Comparison of ENCODE assay signal across 13 cellular contexts in the genomic region with DNA sequence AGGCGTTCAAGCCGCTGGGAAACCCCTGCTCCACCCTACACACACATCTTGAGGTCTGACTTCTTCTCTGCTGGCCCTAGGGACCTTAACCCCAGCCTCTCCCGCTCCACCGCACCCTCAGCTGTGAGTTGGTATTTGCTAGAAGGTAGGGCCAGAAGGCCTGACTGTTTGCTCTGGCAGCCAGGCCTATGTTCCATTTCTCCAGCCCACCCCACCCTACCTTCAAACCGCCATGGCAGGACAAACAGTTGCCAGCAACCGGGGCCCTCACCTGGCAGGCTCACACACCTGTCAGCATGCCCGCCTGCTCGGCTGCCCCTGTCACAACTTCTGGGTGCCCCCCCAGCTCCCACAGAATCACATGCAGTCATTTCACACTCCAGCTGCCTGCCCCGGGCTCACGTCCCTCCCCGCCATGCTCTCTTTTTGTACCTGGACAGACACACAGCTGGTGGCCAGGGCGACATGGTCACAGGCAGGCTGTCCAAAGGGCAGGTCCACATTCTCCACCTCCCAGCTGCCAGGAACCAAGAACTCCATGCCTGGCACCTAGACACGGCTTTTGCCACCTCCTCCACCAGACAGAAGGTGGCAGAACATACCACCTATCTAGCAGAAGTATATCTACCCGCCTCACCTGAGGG. TPM values are rescaled to one million over a fixed set of nuclear protein-coding genes. Genes with fewer than 3 reads are reported as not detected.
A peak's percentile ranks its signal among the peaks of the same experiment; 100 is the strongest.
DNase-seq lines count a peak whose midpoint lies in the region; ATAC-seq and TF ChIP-seq lines count a peak whose summit lies in the region.
"Had no signal": no experiment of that assay in that cellular context is flagged by ENCODE, and none has a peak within 500 bp of the region (broad histone marks: within the 10 kb centered on the region; RNA-seq: fewer than 3 reads in every experiment).

No MANE protein-coding gene starts in this region.

- 93 to 98% methylated on average over 14 of the region's 14 CpGs for WGBS in heart right ventricle, 2 donors
- 47% methylated on average over 14 of the region's 14 CpGs for WGBS in liver

- H3K27me3 ChIP-seq in heart right ventricle (peaks cover 3 to 32% (median 23%) of the 10 kb centered on the region in 7 donors), Peyer's patch (no peaks in the 10 kb centered on the region), liver (ENCODE audit: control insufficient read depth in 4 of 4, insufficient read depth in 4 of 4, low read length in 3 of 4) (peaks cover 0 to 2% (median under 1%) of the 10 kb centered on the region in 4 donors)
- H3K27me3 ChIP-seq: ascending aorta had no signal

- TF ChIP-seq CTCF in heart right ventricle (IDR thresholded peaks at IDR 0.05) (no peak), Peyer's patch (IDR thresholded peaks at IDR 0.05) (peak in 4 of 6 experiments; percentile 11 to 48 (median 46)), liver (IDR thresholded peaks at IDR 0.05; ENCODE audit: low read depth, low read length, missing input control) (peak; percentile 35)

- H3K9ac ChIP-seq in liver (ENCODE audit: low read depth in 1 of 2, low read length in 2 of 2), result no peak overlapping the region

- DNase-seq in Right ventricle myocardium inferior (ENCODE audit: missing footprints), result peak; percentile 55
- DNase-seq in heart right ventricle, result no peak
- peak; percentile 58 to 84 (median 82) for DNase-seq in Peyer's patch
- no peak for DNase-seq in NCI-H1048 (lab: John Stamatoyannopoulos, UW)
- DNase-seq: NCI-H510A treated with DMSO at 0.1 percent for 48 hours; stimulated activated CD4-positive, alpha-beta T cell treated with anti-CD3 and anti-CD28 coated beads, Interleukin-2, amount 100 ng/mL, for 48 hours; stimulated activated naive CD4-positive, alpha-beta T cell had no signal

- no peak overlapping the region for H3K4me3 ChIP-seq in heart right ventricle
- H3K4me3 ChIP-seq in Peyer's patch, result peak overlapping the region in 1 of 4 donors; percentile 25
- no peak overlapping the region for H3K4me3 ChIP-seq in liver (ENCODE audit: low read depth in 1 of 3, low read length in 3 of 3)
- H3K4me3 ChIP-seq: ascending aorta had no signal

- intact Hi-C loops in Right ventricle myocardium inferior (cut with DNase I) (no loop called here), heart right ventricle (cut with DNase I) (loop anchor here in 1 of 10 donors (5.0 kb wide), 1 partner anchor 35 kb away; no protein-coding TSS in a partner anchor)

- TF ChIP-seq POLR2A in Peyer's patch (IDR thresholded peaks at IDR 0.05), result peak in 1 of 2 donors; percentile 27

- H3K36me3 ChIP-seq in heart right ventricle (no peaks in the 10 kb centered on the region), Peyer's patch (no peaks in the 10 kb centered on the region), liver (ENCODE audit: control insufficient read depth in 4 of 4, insufficient read depth in 3 of 4, low read depth in 1 of 4, low read length in 3 of 4) (no peaks in the 10 kb centered on the region)
- H3K36me3 ChIP-seq: ascending aorta had no signal

- H3K27ac ChIP-seq in heart right ventricle (no peak overlapping the region), Peyer's patch (peak overlapping the region; percentile 75 to 99 (median 90)), liver (ENCODE audit: low read depth in 1 of 2, low read length in 2 of 2) (no peak overlapping the region)
- H3K27ac ChIP-seq: ascending aorta had no signal

- H3K4me1 ChIP-seq in heart right ventricle (peaks cover 4 to 34% (median 24%) of the 10 kb centered on the region in 9 donors), Peyer's patch (peaks cover 3 to 36% (median 26%) of the 10 kb centered on the region in 4 donors), liver (ENCODE audit: control insufficient read depth in 4 of 4, insufficient read depth in 4 of 4, low read length in 3 of 4) (peaks cover 3 to 21% (median 9%) of the 10 kb centered on the region in 4 donors)

- H3K9me3 ChIP-seq in heart right ventricle, result no peaks in the 10 kb centered on the region
- H3K9me3 ChIP-seq in Peyer's patch, result no peaks in the 10 kb centered on the region
- no peaks in the 10 kb centered on the region for H3K9me3 ChIP-seq in liver (ENCODE audit: control insufficient read depth in 4 of 4, low read length in 3 of 4)
- H3K9me3 ChIP-seq: ascending aorta had no signal

- TF ChIP-seq RAD21 in liver (IDR thresholded peaks at IDR 0.05), result peak; percentile 63 to 65

- no peak for ATAC-seq in Right ventricle myocardium inferior
- ATAC-seq in heart right ventricle, result no peak
- ATAC-seq in HG03108 (IDR thresholded peaks at IDR 0.05; ENCODE audit: unreplicated experiment), result no peak
- ATAC-seq in HG02623 (IDR thresholded peaks at IDR 0.05; ENCODE audit: unreplicated experiment), result no peak
- no peak for ATAC-seq in GM21526 (IDR thresholded peaks at IDR 0.05; ENCODE audit: low FRiP score, unreplicated experiment)

TF ChIP-seq in liver, 16 proteins besides CTCF, POLR2A, EP300 and RAD21:
- TF ChIP-seq HNF4G (IDR thresholded peaks at IDR 0.05) (peak; percentile 49), FOXA2 (IDR thresholded peaks at IDR 0.05) (no peak), RXRA (IDR thresholded peaks at IDR 0.05) (peak; percentile 12 to 54), EGR1 (IDR thresholded peaks at IDR 0.05; ENCODE audit: low read depth in 2 of 2) (no peak), FOXA1 (IDR thresholded peaks at IDR 0.05) (no peak), NR2F2 (IDR thresholded peaks at IDR 0.05) (no peak), GABPA (IDR thresholded peaks at IDR 0.05 in 1 of 2, conservative IDR thresholded peaks at IDR 0.05 in 1 of 2) (no peak), SP1 (IDR thresholded peaks at IDR 0.05) (peak; percentile 67), JUND (IDR thresholded peaks at IDR 0.05) (no peak), YY1 (IDR thresholded peaks at IDR 0.05) (peak; percentile 64), HNF4A (conservative IDR thresholded peaks at IDR 0.05) (peak; percentile 81 to 89)
- TF ChIP-seq, protein P1, sequence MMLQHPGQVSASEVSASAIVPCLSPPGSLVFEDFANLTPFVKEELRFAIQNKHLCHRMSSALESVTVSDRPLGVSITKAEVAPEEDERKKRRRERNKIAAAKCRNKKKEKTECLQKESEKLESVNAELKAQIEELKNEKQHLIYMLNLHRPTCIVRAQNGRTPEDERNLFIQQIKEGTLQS (IDR thresholded peaks at IDR 0.05), result no peak
- TF ChIP-seq, protein P2, sequence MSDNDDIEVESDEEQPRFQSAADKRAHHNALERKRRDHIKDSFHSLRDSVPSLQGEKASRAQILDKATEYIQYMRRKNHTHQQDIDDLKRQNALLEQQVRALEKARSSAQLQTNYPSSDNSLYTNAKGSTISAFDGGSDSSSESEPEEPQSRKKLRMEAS (IDR thresholded peaks at IDR 0.05), result no peak
- TF ChIP-seq, protein P3, sequence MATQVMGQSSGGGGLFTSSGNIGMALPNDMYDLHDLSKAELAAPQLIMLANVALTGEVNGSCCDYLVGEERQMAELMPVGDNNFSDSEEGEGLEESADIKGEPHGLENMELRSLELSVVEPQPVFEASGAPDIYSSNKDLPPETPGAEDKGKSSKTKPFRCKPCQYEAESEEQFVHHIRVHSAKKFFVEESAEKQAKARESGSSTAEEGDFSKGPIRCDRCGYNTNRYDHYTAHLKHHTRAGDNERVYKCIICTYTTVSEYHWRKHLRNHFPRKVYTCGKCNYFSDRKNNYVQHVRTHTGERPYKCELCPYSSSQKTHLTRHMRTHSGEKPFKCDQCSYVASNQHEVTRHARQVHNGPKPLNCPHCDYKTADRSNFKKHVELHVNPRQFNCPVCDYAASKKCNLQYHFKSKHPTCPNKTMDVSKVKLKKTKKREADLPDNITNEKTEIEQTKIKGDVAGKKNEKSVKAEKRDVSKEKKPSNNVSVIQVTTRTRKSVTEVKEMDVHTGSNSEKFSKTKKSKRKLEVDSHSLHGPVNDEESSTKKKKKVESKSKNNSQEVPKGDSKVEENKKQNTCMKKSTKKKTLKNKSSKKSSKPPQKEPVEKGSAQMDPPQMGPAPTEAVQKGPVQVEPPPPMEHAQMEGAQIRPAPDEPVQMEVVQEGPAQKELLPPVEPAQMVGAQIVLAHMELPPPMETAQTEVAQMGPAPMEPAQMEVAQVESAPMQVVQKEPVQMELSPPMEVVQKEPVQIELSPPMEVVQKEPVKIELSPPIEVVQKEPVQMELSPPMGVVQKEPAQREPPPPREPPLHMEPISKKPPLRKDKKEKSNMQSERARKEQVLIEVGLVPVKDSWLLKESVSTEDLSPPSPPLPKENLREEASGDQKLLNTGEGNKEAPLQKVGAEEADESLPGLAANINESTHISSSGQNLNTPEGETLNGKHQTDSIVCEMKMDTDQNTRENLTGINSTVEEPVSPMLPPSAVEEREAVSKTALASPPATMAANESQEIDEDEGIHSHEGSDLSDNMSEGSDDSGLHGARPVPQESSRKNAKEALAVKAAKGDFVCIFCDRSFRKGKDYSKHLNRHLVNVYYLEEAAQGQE (IDR thresholded peaks at IDR 0.05), result no peak

RNA-seq across cellular contexts. Expression of gene ATP2A3, which starts 2.6 kb away (rescaled TPM):
- total RNA-seq in Right ventricle myocardium inferior, result 7.7 TPM
- total RNA-seq in heart right ventricle, result 10 to 100 TPM in 1 of 10 donors, 1 to 10 TPM in 9; 4.3 to 10.2 (median 5.7) TPM
- polyA plus RNA-seq in heart right ventricle, result 10 to 100 TPM; 10.2 to 11.0 TPM
- total RNA-seq in Peyer's patch, result 100 to 1,000 TPM in 2 of 4 donors, 10 to 100 TPM in 2; 78.6 to 231 (median 112) TPM
- total RNA-seq in liver, result 10 to 100 TPM in 1 of 2 donors, 1 to 10 TPM in 1; 4.6 to 17.1 TPM
- polyA plus RNA-seq in liver, result 1 to 10 TPM; 1.4 to 1.8 TPM

RNA-seq across cellular contexts. Expression of gene P2RX1, which starts 50.6 kb away (rescaled TPM):
- 0.16 TPM for total RNA-seq in Right ventricle myocardium inferior
- 1 to 10 TPM in 4 of 10 donors, under 1 TPM in 6; 0.27 to 2.6 (median 0.49) TPM for total RNA-seq in heart right ventricle
- under 1 TPM; 0.37 to 0.99 TPM for polyA plus RNA-seq in heart right ventricle
- 10 to 100 TPM in 1 of 4 donors, 1 to 10 TPM in 2, under 1 TPM in 1; 0.88 to 27.2 (median 4.3) TPM for total RNA-seq in Peyer's patch
- 1 to 10 TPM in 1 of 2 donors, under 1 TPM in 1; 0.75 to 5.2 TPM for total RNA-seq in liver
- polyA plus RNA-seq in liver, result under 1 TPM; 0.44 to 0.53 TPM
- total RNA-seq: ascending aorta, pulmonary artery endothelial cell had no signal

Comparison
In these comparisons a context has a peak if more than half of its experiments do, and no peak if none do; other contexts are left out.
1. DNase-seq: peak in Right ventricle myocardium inferior (single experiment) and Peyer's patch (3 of 3); none in heart right ventricle (0 of 2) and NCI-H1048 (single experiment).
2. H3K27ac ChIP-seq: peak in Peyer's patch (4 of 4); none in heart right ventricle (0 of 10) and liver (0 of 2).
3. CTCF ChIP-seq: peak in Peyer's patch (4 of 6) and liver (single experiment); none in heart right ventricle (0 of 9).